Comparison of ENCODE assay signal across 8 cellular contexts in the genomic region with DNA sequence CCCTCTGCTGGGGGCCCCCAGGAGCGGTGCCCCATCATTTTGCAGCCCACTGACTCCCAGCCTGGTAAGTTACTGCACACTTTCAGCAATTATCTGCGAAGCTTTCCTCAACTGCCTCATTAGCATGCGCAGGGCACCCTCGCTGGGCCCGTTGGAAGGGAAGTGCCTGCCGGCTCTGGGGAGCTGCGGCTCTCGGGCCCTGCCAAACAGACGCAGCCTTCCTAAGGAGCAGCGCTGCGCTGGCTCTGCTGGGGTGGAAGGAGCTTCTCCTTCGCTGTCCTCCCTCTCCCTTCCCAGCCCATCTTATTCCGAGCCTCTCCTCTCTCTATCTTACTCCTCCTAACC.
DNase-seq lines count a peak whose midpoint lies in the region; ATAC-seq and TF ChIP-seq lines count a peak whose summit lies in the region.

No MANE protein-coding gene starts in this region.

- no peaks in the 10 kb centered on the region for H3K9me3 ChIP-seq in heart left ventricle
- no peaks in the 10 kb centered on the region for H3K9me3 ChIP-seq in parathyroid adenoma (ENCODE audit: control insufficient read depth, low read length)

- peak overlapping the region; percentile 31 for H3K4me3 Mint-ChIP-seq in activated CD8-positive, alpha-beta T cell treated with anti-CD3 and anti-CD28 coated beads for 36 hours

- H3K27ac ChIP-seq in heart left ventricle (no peak overlapping the region), parathyroid adenoma (no peak overlapping the region)

- DNase-seq in GM06990 (ENCODE audit: extremely low read depth, insufficient read length) (peak; percentile 14), heart left ventricle (peak in 4 of 5 donors; percentile 8 to 64 (median 38)), NCI-H2196 treated with DMSO at 0.1 percent for 48 hours (lab: John Stamatoyannopoulos, UW; ENCODE audit: unreplicated experiment) (no peak), NCI-H524 treated with DMSO at 0.1 percent for 48 hours (lab: John Stamatoyannopoulos, UW) (no peak)
- DNase-seq in activated CD8-positive, alpha-beta T cell treated with anti-CD3 and anti-CD28 coated beads for 36 hours: peak; percentile 14
- no peak for DNase-seq in activated effector memory CD4-positive, alpha-beta T cell treated with Interleukin-2 at 50 U/mL for 16 hours

- no peaks in the 10 kb centered on the region for H3K36me3 ChIP-seq in GM06990 (ENCODE audit: control insufficient read depth, insufficient read depth, low read length)
- H3K36me3 ChIP-seq in heart left ventricle: no peaks in the 10 kb centered on the region
- no peaks in the 10 kb centered on the region for H3K36me3 ChIP-seq in parathyroid adenoma (ENCODE audit: control insufficient read depth, insufficient read depth, low read length)

- no peaks in the 10 kb centered on the region; the same call in none of the 2 replicates for H3K27me3 ChIP-seq in GM06990 (replicated peaks; ENCODE audit: control insufficient read depth, insufficient read depth, low read length)
- peaks cover 0 to 27% (median 4%) of the 10 kb centered on the region in 9 donors for H3K27me3 ChIP-seq in heart left ventricle
- H3K27me3 ChIP-seq in parathyroid adenoma (ENCODE audit: control insufficient read depth, insufficient read depth, low read length): no peaks in the 10 kb centered on the region

- TF ChIP-seq CTCF in GM06990 (IDR thresholded peaks at IDR 0.05; ENCODE audit: insufficient read depth, low read length, poor library complexity, severe bottlenecking) (no peak), heart left ventricle (IDR thresholded peaks at IDR 0.05) (no peak), parathyroid adenoma (IDR thresholded peaks at IDR 0.05) (no peak)
- TF ChIP-seq CTCF in activated CD8-positive, alpha-beta T cell treated with anti-CD3 and anti-CD28 coated beads for 36 hours (IDR thresholded peaks at IDR 0.05): no peak

- H3K4me2 ChIP-seq in parathyroid adenoma (ENCODE audit: low read length): peak overlapping the region; percentile 29

- TF ChIP-seq POLR2A in heart left ventricle (IDR thresholded peaks at IDR 0.05): no peak

- no peak overlapping the region for H3K27ac Mint-ChIP-seq in activated CD8-positive, alpha-beta T cell treated with anti-CD3 and anti-CD28 coated beads for 36 hours

- peak overlapping the region; percentile 79 for H2AFZ ChIP-seq in parathyroid adenoma

- no peaks in the 10 kb centered on the region for H3K79me2 ChIP-seq in parathyroid adenoma

- peaks cover 50% of the 10 kb centered on the region for H3K27me3 Mint-ChIP-seq in activated CD8-positive, alpha-beta T cell treated with anti-CD3 and anti-CD28 coated beads for 36 hours

- intact Hi-C loops in activated CD8-positive, alpha-beta T cell treated with anti-CD3 and anti-CD28 coated beads for 36 hours (cut with micrococcal nuclease): no loop called here
- intact Hi-C loops in heart left ventricle (cut with DNase I): loop anchor here in 1 of 10 donors (10.0 kb wide), 1 partner anchor 64 kb away; no protein-coding TSS in a partner anchor

- ATAC-seq in activated CD8-positive, alpha-beta T cell treated with anti-CD3 and anti-CD28 coated beads for 36 hours: peak; percentile 37
- peak; percentile 37 to 81 (median 68) for ATAC-seq in heart left ventricle
- ATAC-seq in GM18873 (IDR thresholded peaks at IDR 0.05; ENCODE audit: low FRiP score, unreplicated experiment): no peak

- H3K9ac ChIP-seq in parathyroid adenoma: no peak overlapping the region

- H3K4me1 Mint-ChIP-seq in activated CD8-positive, alpha-beta T cell treated with anti-CD3 and anti-CD28 coated beads for 36 hours (ENCODE audit: low read depth): peaks cover 5% of the 10 kb centered on the region

- CTCF ChIA-PET in activated CD8-positive, alpha-beta T cell treated with anti-CD3 and anti-CD28 coated beads for 36 hours (lab: Charles Lee): no interaction called here

- H3K36me3 Mint-ChIP-seq in activated CD8-positive, alpha-beta T cell treated with anti-CD3 and anti-CD28 coated beads for 36 hours (ENCODE audit: low read depth): no peaks in the 10 kb centered on the region

- no peaks in the 10 kb centered on the region for H3K9me3 Mint-ChIP-seq in activated CD8-positive, alpha-beta T cell treated with anti-CD3 and anti-CD28 coated beads for 36 hours

- WGBS in heart left ventricle, 4 donors: 3 to 7% (median 5%) methylated on average over 13 of the region's 13 CpGs

- H3K4me1 ChIP-seq in heart left ventricle (peaks cover 0 to 12% (median 8%) of the 10 kb centered on the region in 12 donors), parathyroid adenoma (no peaks in the 10 kb centered on the region)

- no peak overlapping the region for H3K4me3 ChIP-seq in GM06990 (replicated peaks; ENCODE audit: low read depth, low read length)
- H3K4me3 ChIP-seq in heart left ventricle: peak overlapping the region in 9 of 12 donors; percentile 6 to 52 (median 39)
- H3K4me3 ChIP-seq in parathyroid adenoma (ENCODE audit: low read depth, low read length): no peak overlapping the region

- POLR2A ChIA-PET in activated CD8-positive, alpha-beta T cell treated with anti-CD3 and anti-CD28 coated beads for 36 hours (lab: Charles Lee): no interaction called here

Comparison
In these comparisons a context has a peak if more than half of its experiments do, and no peak if none do; other contexts are left out.
1. DNase-seq: peak in GM06990 (single experiment), activated CD8-positive, alpha-beta T cell treated with anti-CD3 and anti-CD28 coated beads for 36 hours (single experiment) and heart left ventricle (4 of 5); none in NCI-H2196 treated with DMSO at 0.1 percent for 48 hours (single experiment), NCI-H524 treated with DMSO at 0.1 percent for 48 hours (single experiment) and activated effector memory CD4-positive, alpha-beta T cell treated with Interleukin-2 at 50 U/mL for 16 hours (single experiment).
2. H3K4me3 ChIP-seq: peak in heart left ventricle (9 of 12); none in GM06990 (single experiment) and parathyroid adenoma (single experiment).